Comparison of ENCODE assay signal across 1 cellular context in the genomic region with DNA sequence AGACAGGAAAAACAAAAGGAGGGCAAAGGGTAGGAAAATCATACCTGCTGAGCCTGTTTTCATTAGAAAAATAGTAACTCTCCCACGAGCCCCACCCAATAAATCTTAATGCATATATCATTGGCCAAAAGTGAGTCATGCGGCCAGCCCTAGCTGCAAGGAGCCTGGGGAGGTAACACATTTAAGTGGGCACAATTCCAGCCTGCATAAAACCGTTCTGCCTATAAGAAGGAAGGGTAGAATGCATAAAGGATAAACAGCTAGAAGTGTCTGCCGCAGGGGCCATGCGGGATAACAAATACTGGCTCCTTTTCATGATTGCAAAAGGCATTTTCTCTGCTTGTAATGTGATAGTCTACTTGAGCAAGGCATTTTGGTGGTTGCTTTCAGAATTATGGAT.
TF ChIP-seq lines count a peak whose summit lies in the region.

No MANE protein-coding gene starts in this region.

TF ChIP-seq in HCT116, 20 proteins besides CTCF, POLR2A, EP300 and RAD21 (continued from another document):
- TF ChIP-seq REST (IDR thresholded peaks at IDR 0.05; ENCODE audit: low read depth) (no peak), ELF1 (IDR thresholded peaks at IDR 0.05; ENCODE audit: borderline replicate concordance, low read depth) (no peak), POLR2AphosphoS5 (IDR thresholded peaks at IDR 0.05; ENCODE audit: low read depth, low read length) (no peak)
